10 cellular contexts compared by ENCODE assay signal in the genomic region with DNA sequence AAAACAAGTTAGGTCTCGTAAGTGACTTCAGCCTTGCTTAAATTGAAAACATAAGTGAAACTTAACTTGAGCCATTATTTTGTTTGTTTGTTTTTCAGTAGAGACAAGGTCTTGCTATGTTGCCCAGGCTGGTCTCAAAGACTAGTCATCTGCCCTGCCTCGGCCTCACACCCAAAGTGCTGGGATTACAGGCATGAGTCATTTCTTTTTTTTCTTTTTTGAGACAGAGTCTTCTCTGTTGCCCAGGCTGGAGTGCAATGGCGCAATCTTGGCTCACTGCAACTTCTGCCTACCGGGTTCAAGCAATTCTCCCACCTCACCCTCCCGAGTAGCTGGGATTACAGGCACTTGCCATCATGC. TPM values are rescaled to one million over a fixed set of nuclear protein-coding genes. Genes with fewer than 3 reads are reported as not detected.
DNase-seq lines count a peak whose midpoint lies in the region; TF ChIP-seq lines count a peak whose summit lies in the region.
"Not testable (repeated sequence)": the region's sequence is repeated elsewhere in the genome, so short reads cannot be mapped to it uniquely, and the experiment has no call there.
"Had no signal": no experiment of that assay in that cellular context is flagged by ENCODE, and none has a peak within 500 bp of the region (broad histone marks: within the 10 kb centered on the region; RNA-seq: fewer than 3 reads in every experiment).

No MANE protein-coding gene starts in this region.

- CTCF ChIA-PET in PC-9 (lab: Charles Lee) = interaction anchor here (1.0 kb wide), 1 partner anchor 16 kb away, joined by 3 read pairs; no protein-coding TSS in a partner anchor

- H3F3A ChIP-seq in PC-9 (ENCODE audit: insufficient read depth, low read depth) = peaks cover 81% of the 10 kb centered on the region

- not testable (repeated sequence) for H3K9me3 Mint-ChIP-seq in activated T-cell treated with anti-CD3 and anti-CD28 coated beads, Interleukin-2, amount 50 U/mL, for 24 hours; type B pancreatic cell

- DNase-seq in EH (ENCODE audit: low read depth) = peak; percentile 94
- peak; percentile 86 to 91 for DNase-seq in HL-60 (ENCODE audit: low read depth in 1 of 2, low spot score in 1 of 2)
- DNase-seq in PC-9 = peak; percentile 35 to 91
- DNase-seq in activated T-cell treated with anti-CD3 and anti-CD28 coated beads, Interleukin-2, amount 50 U/mL, for 24 hours; colonic mucosa; left ventricle myocardium inferior; type B pancreatic cell (ENCODE audit: extremely low spot score, unreplicated experiment): not testable (repeated sequence)

- not testable (repeated sequence) for H4K20me1 ChIP-seq in PC-9 (ENCODE audit: insufficient read depth)

- intact Hi-C loops in PC-9 (cut with micrococcal nuclease; ENCODE audit: unreplicated experiment); colonic mucosa (cut with DNase I); left ventricle myocardium inferior (cut with micrococcal nuclease): not testable (repeated sequence)

- not testable (repeated sequence) for H3K4me3 ChIP-seq in HL-60 (replicated peaks; ENCODE audit: insufficient read depth, low read length); PC-9; colonic mucosa; left ventricle myocardium inferior; parathyroid adenoma (ENCODE audit: low read depth, low read length)

- H3K27me3 Mint-ChIP-seq in activated T-cell treated with anti-CD3 and anti-CD28 coated beads, Interleukin-2, amount 50 U/mL, for 24 hours; type B pancreatic cell: not testable (repeated sequence)

- not testable (repeated sequence) for H3K9me2 ChIP-seq in PC-9 (ENCODE audit: insufficient read depth)

- peak overlapping the region; percentile 91 for H3K27ac Mint-ChIP-seq in activated T-cell treated with anti-CD3 and anti-CD28 coated beads, Interleukin-2, amount 50 U/mL, for 24 hours
- H3K27ac Mint-ChIP-seq in type B pancreatic cell = peak overlapping the region; percentile 56

- POLR2A ChIA-PET in PC-9 (lab: Charles Lee; ENCODE audit: unreplicated experiment) = not testable (repeated sequence)

- H3K4me3 Mint-ChIP-seq in activated T-cell treated with anti-CD3 and anti-CD28 coated beads, Interleukin-2, amount 50 U/mL, for 24 hours = peak overlapping the region; percentile 1
- not testable (repeated sequence) for H3K4me3 Mint-ChIP-seq in type B pancreatic cell

- H3K79me2 ChIP-seq in PC-9 (ENCODE audit: low read depth); parathyroid adenoma: not testable (repeated sequence)

- H2AFZ ChIP-seq in PC-9, parathyroid adenoma: not testable (repeated sequence)

- peak overlapping the region; percentile 19 for H3K4me2 ChIP-seq in PC-9
- not testable (repeated sequence) for H3K4me2 ChIP-seq in parathyroid adenoma (ENCODE audit: low read length)

- TF ChIP-seq CTCF in HL-60 (IDR thresholded peaks at IDR 0.05; ENCODE audit: insufficient read depth, low read length); PC-9 (conservative IDR thresholded peaks at IDR 0.05); colonic mucosa (IDR thresholded peaks at IDR 0.05); left ventricle myocardium inferior (IDR thresholded peaks at IDR 0.05; ENCODE audit: borderline replicate concordance); parathyroid adenoma (IDR thresholded peaks at IDR 0.05); type B pancreatic cell (conservative IDR thresholded peaks at IDR 0.05): not testable (repeated sequence)

- H3K4me1 Mint-ChIP-seq in activated T-cell treated with anti-CD3 and anti-CD28 coated beads, Interleukin-2, amount 50 U/mL, for 24 hours (ENCODE audit: low read depth) = peaks cover 78% of the 10 kb centered on the region
- H3K4me1 Mint-ChIP-seq in type B pancreatic cell (ENCODE audit: unreplicated experiment) = not testable (repeated sequence)

- not testable (repeated sequence) for BruUV-seq in PC-9 (replicated peaks; lab: Mats Ljungman, UMichigan)

- H3K27ac ChIP-seq in HL-60 (replicated peaks) (peak overlapping the region; percentile 92), PC-9 (peak overlapping the region; percentile 99), colonic mucosa (peak overlapping the region; percentile 94), left ventricle myocardium inferior (replicated peaks) (peak overlapping the region; percentile 36), parathyroid adenoma (peak overlapping the region; percentile 53)

- H3K36me3 Mint-ChIP-seq in activated T-cell treated with anti-CD3 and anti-CD28 coated beads, Interleukin-2, amount 50 U/mL, for 24 hours (ENCODE audit: low read depth); type B pancreatic cell: not testable (repeated sequence)

- peaks cover 90% of the 10 kb centered on the region for H3K4me1 ChIP-seq in PC-9 (replicated peaks; ENCODE audit: insufficient read depth)
- H3K4me1 ChIP-seq in colonic mucosa, parathyroid adenoma: not testable (repeated sequence)
- peaks cover 27% of the 10 kb centered on the region for H3K4me1 ChIP-seq in left ventricle myocardium inferior

- H3K9ac ChIP-seq in colonic mucosa (ENCODE audit: low read depth in 2 of 2, low read length in 2 of 2); parathyroid adenoma: not testable (repeated sequence)

- not testable (repeated sequence) for H3K27me3 ChIP-seq in HL-60 (ENCODE audit: insufficient read depth, poor library complexity, severe bottlenecking); PC-9 (ENCODE audit: insufficient read depth, low read depth); colonic mucosa; parathyroid adenoma (ENCODE audit: control insufficient read depth, insufficient read depth, low read length)
- peaks cover 38% of the 10 kb centered on the region for H3K27me3 ChIP-seq in left ventricle myocardium inferior (ENCODE audit: low read depth)

- not testable (repeated sequence) for H3K9me3 ChIP-seq in PC-9 (ENCODE audit: insufficient read depth, low read depth); colonic mucosa; left ventricle myocardium inferior (replicated peaks); parathyroid adenoma (ENCODE audit: control insufficient read depth, low read length)

- H3K36me3 ChIP-seq in PC-9 (ENCODE audit: low read depth); colonic mucosa; left ventricle myocardium inferior; parathyroid adenoma (ENCODE audit: control insufficient read depth, insufficient read depth, low read length): not testable (repeated sequence)

RNA-seq across cellular contexts. Expression of a gene that starts 4.1 kb away (rescaled TPM):
- total RNA-seq in PC-9 (2021) (0.72 and 4.7 TPM in 2 replicates), colonic mucosa (under 1 TPM; 0.07 to 0.16 TPM), left ventricle myocardium inferior (not detected), type B pancreatic cell (ENCODE audit: low replicate concordance) (0.10 TPM in 1 of 2 replicates, not detected in the other)
- total RNA-seq: myocyte had no signal

RNA-seq across cellular contexts. Expression of a gene that starts 11.8 kb away (rescaled TPM):
- total RNA-seq in PC-9 (2021) (5.9 and 16.5 TPM in 2 replicates), colonic mucosa (10 to 100 TPM; 22.6 to 28.0 TPM), left ventricle myocardium inferior (11.6 TPM), type B pancreatic cell (ENCODE audit: low replicate concordance) (5.8 and 6.1 TPM in 2 replicates)

RNA-seq across cellular contexts. Expression of a gene that starts 16.2 kb away (rescaled TPM):
- total RNA-seq in PC-9 (2021) (3.0 and 6.1 TPM in 2 replicates), colonic mucosa (1 to 10 TPM; 1.8 to 5.8 TPM), left ventricle myocardium inferior (not detected), type B pancreatic cell (ENCODE audit: low replicate concordance) (2.0 and 6.1 TPM in 2 replicates)

RNA-seq across cellular contexts. Expression of a gene that starts 21.1 kb away (rescaled TPM):
- total RNA-seq in PC-9 (2021) = not detected in 2 replicates
- not detected for total RNA-seq in colonic mucosa
- not detected for total RNA-seq in left ventricle myocardium inferior
- not detected in 2 replicates for total RNA-seq in type B pancreatic cell (ENCODE audit: low replicate concordance)
- total RNA-seq: chondrocyte, myocyte had no signal

RNA-seq across cellular contexts. Expression of a gene that starts 33.6 kb away (rescaled TPM):
- total RNA-seq in PC-9 (2021) (58.8 and 62.9 TPM in 2 replicates), colonic mucosa (10 to 100 TPM; 27.4 to 71.5 TPM), left ventricle myocardium inferior (27.7 TPM), type B pancreatic cell (ENCODE audit: low replicate concordance) (60.0 and 75.2 TPM in 2 replicates)

Comparison
In these comparisons a context has a peak if more than half of its experiments do, and no peak if none do; other contexts are left out.
1. H3K27ac ChIP-seq: peak in every context shown above with its lines; median percentile 99 in PC-9; 94 in colonic mucosa; 92 in HL-60; 53 in parathyroid adenoma; 36 in left ventricle myocardium inferior.